In genomic region chr11:68127791-68128681, GRCh38 we compare ENCODE assay signal across 9 cellular contexts. TPM values are rescaled to one million over a fixed set of nuclear protein-coding genes. Genes with fewer than 3 reads are reported as not detected.
A peak's percentile ranks its signal among the peaks of the same experiment; 100 is the strongest.
DNase-seq lines count a peak whose midpoint lies in the region; ATAC-seq and TF ChIP-seq lines count a peak whose summit lies in the region.
"Had no signal": no experiment of that assay in that cellular context is flagged by ENCODE, and none has a peak within 500 bp of the region (broad histone marks: within the 10 kb centered on the region; RNA-seq: fewer than 3 reads in every experiment).

No MANE protein-coding gene starts in this region.

- POLR2A ChIA-PET in HEK293 (lab: Yijun Ruan, JAX) = interaction anchor here (0.6 to 1.5 kb wide), 4 partner anchors 10 to 99 kb away, joined by 3 to 7 read pairs (median 4); no protein-coding TSS in a partner anchor

- no peaks in the 10 kb centered on the region for H3K4me1 ChIP-seq in HEK293 (ENCODE audit: control insufficient read depth, insufficient read depth, low read length)
- H3K4me1 ChIP-seq in colonic mucosa = peaks cover 8% of the 10 kb centered on the region

- no peak for DNase-seq in colonic mucosa
- peak; percentile 30 for DNase-seq in kidney tubule cell (ENCODE audit: low spot score)
- peak; percentile 69 for DNase-seq in smooth muscle cell of the brain vasculature (ENCODE audit: low read depth, low spot score)
- DNase-seq in HK-2 (ENCODE audit: unreplicated experiment) = no peak
- no peak for DNase-seq in SW 1271 (lab: John Stamatoyannopoulos, UW)
- DNase-seq: stimulated activated CD4-positive, alpha-beta T cell treated with anti-CD3 and anti-CD28 coated beads, Interleukin-12 subunit alpha, Interleukin-12 subunit beta, amount 100 ng/mL, for 4 hours had no signal

- no peak overlapping the region for H3K4me3 ChIP-seq in HEK293 (ENCODE audit: low read depth, low read length)
- H3K4me3 ChIP-seq in colonic mucosa = peak overlapping the region; percentile 42

- H3K27me3 ChIP-seq in colonic mucosa = no peaks in the 10 kb centered on the region

- H3K27ac ChIP-seq in HEK293 (ENCODE audit: extremely low read depth, low read depth, low read length) = no peak overlapping the region
- H3K27ac ChIP-seq in colonic mucosa = no peak overlapping the region

- H3K36me3 ChIP-seq in HEK293 (ENCODE audit: control insufficient read depth in 2 of 2, insufficient read depth in 1 of 2, low read length in 2 of 2) (no peaks in the 10 kb centered on the region), colonic mucosa (no peaks in the 10 kb centered on the region)

- CTCF ChIA-PET in HEK293 (lab: Yijun Ruan, JAX) = interaction anchor here (0.6 to 1.0 kb wide), 4 partner anchors 18 to 1577 kb away, joined by 3 to 4 read pairs (median 3); no protein-coding TSS in a partner anchor

- ATAC-seq in GM21619 (IDR thresholded peaks at IDR 0.05; ENCODE audit: unreplicated experiment) = no peak
- no peak for ATAC-seq in HG03196 (IDR thresholded peaks at IDR 0.05; ENCODE audit: unreplicated experiment)

- H3K9ac ChIP-seq in colonic mucosa (ENCODE audit: low read depth in 2 of 2, low read length in 2 of 2) = peak overlapping the region in 1 of 2 donors; percentile 2

- H3K9me3 ChIP-seq in HEK293 (ENCODE audit: control insufficient read depth, insufficient read depth, low read depth, low read length) (no peaks in the 10 kb centered on the region), colonic mucosa (no peaks in the 10 kb centered on the region)

- TF ChIP-seq CTCF in HEK293 (tag by site-specific recombination; IDR thresholded peaks at IDR 0.05) (no peak), colonic mucosa (IDR thresholded peaks at IDR 0.05) (no peak)

- intact Hi-C loops in colonic mucosa (cut with DNase I) = no loop called here

TF ChIP-seq in HEK293, 187 proteins besides CTCF, POLR2A, EP300 and RAD21:
- TF ChIP-seq PATZ1 (tag by site-specific recombination; IDR thresholded peaks at IDR 0.05) (peak; percentile 22; the same call in 1 of the 2 replicates), ZNF140 (tag by site-specific recombination; IDR thresholded peaks at IDR 0.05) (no peak), ZNF16 (tag by site-specific recombination; IDR thresholded peaks at IDR 0.05; ENCODE audit: low read depth) (no peak), IKZF3 (tag by site-specific recombination; IDR thresholded peaks at IDR 0.05) (peak; percentile 22; the same call in 1 of the 2 replicates), ZNF202 (tag by site-specific recombination; IDR thresholded peaks at IDR 0.05; ENCODE audit: borderline replicate concordance) (no peak), ZNF169 (tag by site-specific recombination; IDR thresholded peaks at IDR 0.05) (no peak), ZNF621 (tag by site-specific recombination; IDR thresholded peaks at IDR 0.05) (no peak), ZNF211 (tag by site-specific recombination; IDR thresholded peaks at IDR 0.05; ENCODE audit: low read depth) (no peak), ZNF433 (tag by site-specific recombination; IDR thresholded peaks at IDR 0.05; ENCODE audit: low read depth) (no peak), ZNF692 (tag by site-specific recombination; IDR thresholded peaks at IDR 0.05) (peak; percentile 43; the same call in 1 of the 2 replicates), ZNF654 (tag by site-specific recombination; IDR thresholded peaks at IDR 0.05; ENCODE audit: low read depth) (no peak), ZNF596 (tag by site-specific recombination; IDR thresholded peaks at IDR 0.05) (no peak), SP3 (tag by site-specific recombination; IDR thresholded peaks at IDR 0.05) (peak; percentile 63), MYNN (tag by site-specific recombination; IDR thresholded peaks at IDR 0.05; ENCODE audit: borderline replicate concordance) (no peak), ZNF416 (tag by site-specific recombination; IDR thresholded peaks at IDR 0.05) (no peak), ZBTB8A (tag by site-specific recombination; IDR thresholded peaks at IDR 0.05) (no peak), KLF9 (tag by site-specific recombination; IDR thresholded peaks at IDR 0.05; ENCODE audit: low read depth) (no peak), ZNF660 (tag by site-specific recombination; IDR thresholded peaks at IDR 0.05) (no peak), ZNF280D (tag by site-specific recombination; IDR thresholded peaks at IDR 0.05) (no peak), SP2 (tag by site-specific recombination; IDR thresholded peaks at IDR 0.05) (peak; percentile 60), ZXDB (tag by site-specific recombination; IDR thresholded peaks at IDR 0.05) (no peak), ZNF350 (tag by site-specific recombination; IDR thresholded peaks at IDR 0.05) (no peak), ZNF48 (tag by site-specific recombination; IDR thresholded peaks at IDR 0.05) (no peak), ZNF146 (tag by site-specific recombination; IDR thresholded peaks at IDR 0.05) (no peak), ZNF341 (tag by site-specific recombination; IDR thresholded peaks at IDR 0.05; ENCODE audit: low read depth) (peak; percentile 90), KLF16 (tag by site-specific recombination; IDR thresholded peaks at IDR 0.05) (no peak)

RNA-seq across cellular contexts. Expression of gene CHKA, which starts 6.8 kb away (rescaled TPM):
- 10 to 100 TPM; 50.1 to 83.7 TPM for total RNA-seq in colonic mucosa

Comparison
In these comparisons a context has a peak if more than half of its experiments do, and no peak if none do; other contexts are left out.
1. DNase-seq: peak in kidney tubule cell (single experiment) and smooth muscle cell of the brain vasculature (single experiment); none in colonic mucosa (single experiment), HK-2 (single experiment) and SW 1271 (0 of 2).